ENCODE assay signal across 26 cellular contexts in genomic region chr10:107969936-107970335, GRCh38.
"Had no signal": no experiment of that assay in that cellular context is flagged by ENCODE, and none has a peak within 500 bp of the region (broad histone marks: within the 10 kb centered on the region; RNA-seq: fewer than 3 reads in every experiment).

No MANE protein-coding gene starts in this region.

- H3K27me3 ChIP-seq: left lung, ovary, stomach, testis, thyroid gland, transverse colon, upper lobe of left lung, vagina had no signal

- H3K4me3 ChIP-seq: left lung, lower lobe of right lung, ovary, skin epidermis, stomach, testis, thyroid gland, transverse colon, upper lobe of left lung, vagina had no signal

- H3K9me3 ChIP-seq: lower lobe of right lung, ovary, stomach, testis, thyroid gland, transverse colon, upper lobe of left lung, vagina had no signal

- H3K27ac ChIP-seq: left lung, lower lobe of right lung, ovary, skin epidermis, stomach, testis, thyroid gland, transverse colon, upper lobe of left lung, vagina had no signal

- DNase-seq: hypothalamus; immature natural killer cell; kidney; left colon; left lung; lower lobe of right lung; mammary epithelial cell; mesenchymal stem cell; naive thymus-derived CD8-positive, alpha-beta T cell; ovary; retina; right cardiac atrium; stimulated activated CD4-positive, alpha-beta T cell treated with anti-CD3 and anti-CD28 coated beads, Interleukin-12 subunit alpha, Interleukin-12 subunit beta, amount 100 ng/mL, for 4 hours; stimulated activated CD4-positive, alpha-beta T cell treated with anti-CD3 and anti-CD28 coated beads, Interleukin-15, amount 100 ng/mL, for 24 hours; stimulated activated CD4-positive, alpha-beta T cell treated with anti-CD3 and anti-CD28 coated beads, Interleukin-2, amount 100 ng/mL, for 24 hours; stimulated activated CD4-positive, alpha-beta T cell treated with anti-CD3 and anti-CD28 coated beads, Interleukin-4, amount 100 ng/mL, for 1 hour; stimulated activated naive B cell treated with anti-CD40 and anti-IgM and Interleukin-4, amounts not matched to agents 10 μg/mL and 1 μg/mL and 100 μg/mL, for 72 hours; stimulated activated naive CD8-positive, alpha-beta T cell treated with anti-CD3 and anti-CD28 coated beads, Interleukin-15, Interleukin-2, amounts not matched to agents 100 U/mL and 50 U/mL, for 24 hours; stomach; testis; thyroid gland; transverse colon; upper lobe of left lung had no signal

- ATAC-seq: left colon; left lung; lower lobe of right lung; naive thymus-derived CD8-positive, alpha-beta T cell; right cardiac atrium; sciatic nerve; stimulated activated naive B cell treated with anti-CD40 and anti-IgM and Interleukin-4, amounts not matched to agents 10 μg/mL and 1 μg/mL and 100 μg/mL, for 72 hours; stimulated activated naive CD8-positive, alpha-beta T cell treated with anti-CD3 and anti-CD28 coated beads, Interleukin-15, Interleukin-2, amounts not matched to agents 100 U/mL and 50 U/mL, for 24 hours had no signal

- H3K36me3 ChIP-seq: left lung, lower lobe of right lung, ovary, stomach, thyroid gland, transverse colon, upper lobe of left lung, vagina had no signal

- H3K4me1 ChIP-seq: left lung, lower lobe of right lung, testis, thyroid gland, transverse colon, upper lobe of left lung, vagina had no signal
